In genomic region chr12:4274960-4275868, GRCh38 we compare ENCODE assay signal across 8 cellular contexts. TPM values are rescaled to one million over a fixed set of nuclear protein-coding genes. Genes with fewer than 3 reads are reported as not detected.
DNase-seq lines count a peak whose midpoint lies in the region; ATAC-seq, FAIRE-seq and TF ChIP-seq lines count a peak whose summit lies in the region.

No MANE protein-coding gene starts in this region.

- H3K4me3 Mint-ChIP-seq in activated T-cell treated with anti-CD3 and anti-CD28 coated beads, Interleukin-2, amount 50 U/mL, for 72 hours: peak overlapping the region; percentile 98 to 99

- peak overlapping the region; percentile 97 for H3K27ac Mint-ChIP-seq in activated T-cell treated with anti-CD3 and anti-CD28 coated beads, Interleukin-2, amount 50 U/mL, for 72 hours

- H3K36me3 ChIP-seq in HAP-1 (replicated peaks): peaks cover 10% of the 10 kb centered on the region
- H3K36me3 ChIP-seq in hepatocyte (replicated peaks; ENCODE audit: insufficient read depth, low read depth): no peaks in the 10 kb centered on the region
- H3K36me3 ChIP-seq in small intestine (ENCODE audit: control insufficient read depth in 2 of 2, insufficient read depth in 2 of 2, low read length in 2 of 2): peaks cover 3 to 8% of the 10 kb centered on the region in 2 donors
- no peaks in the 10 kb centered on the region for H3K36me3 ChIP-seq in Karpas-422 (ENCODE audit: insufficient read depth, low read length)

- DNase-seq in HAP-1 (ENCODE audit: low spot score in 2 of 2): no peak
- no peak for DNase-seq in activated T-cell treated with anti-CD3 and anti-CD28 coated beads, Interleukin-2, amount 50 U/mL, for 72 hours
- DNase-seq in hepatocyte (ENCODE audit: low spot score): peak; percentile 53
- peak; percentile 46 for DNase-seq in small intestine
- no peak for DNase-seq in NCI-H2107 treated with DMSO at 0.1 percent for 48 hours (lab: John Stamatoyannopoulos, UW; ENCODE audit: unreplicated experiment)
- DNase-seq in Karpas-422: no peak
- no peak for DNase-seq in Ammon's horn (ENCODE audit: low spot score)

- under 1% methylated on average over 36 of the region's 46 CpGs for WGBS in hepatocyte (ENCODE audit: low lambda C conversion rate, missing lambda C conversion rate)
- 1 to 2% (median 1%) methylated on average over 46 of the region's 46 CpGs for WGBS in small intestine, 3 donors

- TF ChIP-seq CTCF in hepatocyte (IDR thresholded peaks at IDR 0.05; ENCODE audit: poor library complexity): no peak

- peaks cover 64% of the 10 kb centered on the region for H3K27me3 ChIP-seq in HAP-1 (ENCODE audit: low read depth)
- no peaks in the 10 kb centered on the region for H3K27me3 ChIP-seq in hepatocyte
- no peaks in the 10 kb centered on the region for H3K27me3 ChIP-seq in small intestine (ENCODE audit: control insufficient read depth in 2 of 2, insufficient read depth in 2 of 2, low read length in 2 of 2)
- peaks cover 6% of the 10 kb centered on the region; the same call in 1 of the 2 replicates for H3K27me3 ChIP-seq in Karpas-422 (ENCODE audit: low read length)

- H4K20me1 ChIP-seq in hepatocyte (ENCODE audit: insufficient read depth, poor library complexity, severe bottlenecking): peaks cover 30% of the 10 kb centered on the region
- H4K20me1 ChIP-seq in Karpas-422 (ENCODE audit: insufficient read depth, low read depth, low read length): no peaks in the 10 kb centered on the region

- H3K4me2 ChIP-seq in hepatocyte (peak overlapping the region; percentile 88), Karpas-422 (ENCODE audit: low read depth, low read length, poor library complexity, severe bottlenecking) (no peak overlapping the region)

- H3K36me3 Mint-ChIP-seq in activated T-cell treated with anti-CD3 and anti-CD28 coated beads, Interleukin-2, amount 50 U/mL, for 72 hours (ENCODE audit: insufficient read depth in 2 of 2): peaks cover 30 to 51% of the 10 kb centered on the region in 2 donors

- H3K27ac ChIP-seq in hepatocyte (peak overlapping the region; percentile 98), small intestine (ENCODE audit: low read depth in 1 of 2, low read length in 1 of 2) (peak overlapping the region; percentile 80 to 98), Karpas-422 (ENCODE audit: low read length) (no peak overlapping the region)

- H3K4me1 Mint-ChIP-seq in activated T-cell treated with anti-CD3 and anti-CD28 coated beads, Interleukin-2, amount 50 U/mL, for 72 hours (ENCODE audit: low read depth): peaks cover 53% of the 10 kb centered on the region

- H3K4me3 ChIP-seq in HAP-1: peak overlapping the region; percentile 45
- H3K4me3 ChIP-seq in hepatocyte: peak overlapping the region; percentile 95
- H3K4me3 ChIP-seq in small intestine (ENCODE audit: low read depth in 1 of 2, low read length in 2 of 2): peak overlapping the region; percentile 76 to 90
- no peak overlapping the region for H3K4me3 ChIP-seq in Karpas-422 (ENCODE audit: low read length)

- H3K27me3 Mint-ChIP-seq in activated T-cell treated with anti-CD3 and anti-CD28 coated beads, Interleukin-2, amount 50 U/mL, for 72 hours (ENCODE audit: low read depth): no peaks in the 10 kb centered on the region

- in situ Hi-C loops in HAP-1 (cut with MboI; ENCODE audit: low sequenced_read_pairs): loop anchor here (5.0 to 10.0 kb wide), 2 partner anchors 280 to 393 kb away; no protein-coding TSS in a partner anchor

- H3K79me2 ChIP-seq in hepatocyte (peaks cover 56% of the 10 kb centered on the region), Karpas-422 (ENCODE audit: low read length) (no peaks in the 10 kb centered on the region)

- H3K9me3 Mint-ChIP-seq in activated T-cell treated with anti-CD3 and anti-CD28 coated beads, Interleukin-2, amount 50 U/mL, for 72 hours: no peaks in the 10 kb centered on the region

- no peak overlapping the region for H3K9ac ChIP-seq in Karpas-422 (ENCODE audit: low read length)

- no peaks in the 10 kb centered on the region for H3K9me2 ChIP-seq in hepatocyte (replicated peaks; ENCODE audit: insufficient read depth)
- H3K9me2 ChIP-seq in Karpas-422 (replicated peaks; ENCODE audit: insufficient read depth, low read length): no peaks in the 10 kb centered on the region

- no peak for FAIRE-seq in small intestine (lab: Jason Lieb, UNC)

- H3K9me3 ChIP-seq in HAP-1: no peaks in the 10 kb centered on the region
- no peaks in the 10 kb centered on the region for H3K9me3 ChIP-seq in hepatocyte (ENCODE audit: low read depth)
- H3K9me3 ChIP-seq in small intestine (ENCODE audit: control insufficient read depth, low read depth): no peaks in the 10 kb centered on the region
- no peaks in the 10 kb centered on the region for H3K9me3 ChIP-seq in Karpas-422 (ENCODE audit: low read length)

- ATAC-seq in activated T-cell treated with anti-CD3 and anti-CD28 coated beads, Interleukin-2, amount 50 U/mL, for 72 hours (replicated peaks in 1 of 2): no peak
- ATAC-seq in GM19328 (IDR thresholded peaks at IDR 0.05; ENCODE audit: unreplicated experiment): no peak

- peaks cover 11% of the 10 kb centered on the region for H3K4me1 ChIP-seq in HAP-1
- H3K4me1 ChIP-seq in hepatocyte (ENCODE audit: insufficient read depth): peaks cover 51% of the 10 kb centered on the region
- H3K4me1 ChIP-seq in small intestine (ENCODE audit: control insufficient read depth in 2 of 2, insufficient read depth in 1 of 2, low read depth in 1 of 2, low read length in 1 of 2): peaks cover 4 to 8% of the 10 kb centered on the region in 2 donors
- peaks cover 31% of the 10 kb centered on the region for H3K4me1 ChIP-seq in Karpas-422 (ENCODE audit: low read length)

- peak overlapping the region; percentile 35 for H2AFZ ChIP-seq in hepatocyte
- H2AFZ ChIP-seq in Karpas-422 (ENCODE audit: low read length): no peak overlapping the region

RNA-seq across cellular contexts. Expression of gene CCND2, which starts 1.7 kb away (rescaled TPM):
- total RNA-seq in activated T-cell treated with anti-CD3 and anti-CD28 coated beads, Interleukin-2, amount 50 U/mL, for 72 hours: 100 to 1,000 TPM; 445 to 502 TPM
- 232 and 250 TPM in 2 replicates for total RNA-seq in hepatocyte
- 131 and 157 TPM in 2 replicates for polyA plus RNA-seq in hepatocyte
- polyA plus RNA-seq in small intestine: 10 to 100 TPM in 1 of 3 donors, 1 to 10 TPM in 2; 5.6 to 38.1 (median 5.9) TPM
- total RNA-seq in Karpas-422 (2014; rRNA removed; shearing (Covaris generic); ENCODE audit: low replicate concordance): 0.14 and 1.4 TPM in 2 replicates

RNA-seq across cellular contexts. Expression of gene TIGAR, which starts 45.8 kb away (rescaled TPM):
- 10 to 100 TPM; 16.1 to 22.5 TPM for total RNA-seq in activated T-cell treated with anti-CD3 and anti-CD28 coated beads, Interleukin-2, amount 50 U/mL, for 72 hours
- 6.9 and 7.9 TPM in 2 replicates for total RNA-seq in hepatocyte
- 9.8 and 12.3 TPM in 2 replicates for polyA plus RNA-seq in hepatocyte
- polyA plus RNA-seq in small intestine: 10 to 100 TPM in 1 of 3 donors, 1 to 10 TPM in 2; 4.7 to 10.1 (median 6.2) TPM
- 4.8 and 9.0 TPM in 2 replicates for total RNA-seq in Karpas-422 (2014; rRNA removed; shearing (Covaris generic); ENCODE audit: low replicate concordance)

Comparison
In these comparisons a context has a peak if more than half of its experiments do, and no peak if none do; other contexts are left out.
1. DNase-seq: peak in hepatocyte (single experiment) and small intestine (single experiment); none in HAP-1 (0 of 2), activated T-cell treated with anti-CD3 and anti-CD28 coated beads, Interleukin-2, amount 50 U/mL, for 72 hours (0 of 2), NCI-H2107 treated with DMSO at 0.1 percent for 48 hours (single experiment), Karpas-422 (single experiment) and Ammon's horn (single experiment).
2. RNA of gene CCND2, which starts 1.7 kb away (total RNA-seq): 445 to 502 TPM in activated T-cell treated with anti-CD3 and anti-CD28 coated beads, Interleukin-2, amount 50 U/mL, for 72 hours and 232 to 250 TPM in hepatocyte; 0.14 to 1.4 TPM in Karpas-422; every median in the first group is over 10 times any median in the second.